Comparison of ENCODE assay signal across 18 cellular contexts in genomic region chr11:2669926-2670469, GRCh38.
"Had no signal": no experiment of that assay in that cellular context is flagged by ENCODE, and none has a peak within 500 bp of the region (broad histone marks: within the 10 kb centered on the region; RNA-seq: fewer than 3 reads in every experiment).

No MANE protein-coding gene starts in this region.

- H3K9me3 ChIP-seq: adrenal gland, esophagus muscularis mucosa, left ventricle myocardium inferior, upper lobe of right lung had no signal

- H3K9me3 Mint-ChIP-seq: activated naive CD4-positive, alpha-beta T cell treated with anti-CD3 and anti-CD28 coated beads, Interleukin-2, amount 50 U/mL, for 24 hours; memory B cell; natural killer cell; stimulated activated naive B cell treated with anti-CD40 and anti-IgM and Interleukin-4, amounts not matched to agents 10 μg/mL and 1 μg/mL and 100 μg/mL, for 72 hours; T-helper 2 cell treated with Interferon-gamma antibody and Interleukin-4, amounts not matched to agents 5 μg/mL and 100 μg/mL, for 36 hours had no signal

- H3K36me3 Mint-ChIP-seq: activated naive CD4-positive, alpha-beta T cell treated with anti-CD3 and anti-CD28 coated beads, Interleukin-2, amount 50 U/mL, for 24 hours; natural killer cell had no signal

- H3K27me3 Mint-ChIP-seq: activated naive CD4-positive, alpha-beta T cell treated with anti-CD3 and anti-CD28 coated beads, Interleukin-2, amount 50 U/mL, for 24 hours; memory B cell; stimulated activated naive B cell treated with anti-CD40 and anti-IgM and Interleukin-4, amounts not matched to agents 10 μg/mL and 1 μg/mL and 100 μg/mL, for 72 hours had no signal

- H3K27ac Mint-ChIP-seq: activated naive CD4-positive, alpha-beta T cell treated with anti-CD3 and anti-CD28 coated beads, Interleukin-2, amount 50 U/mL, for 24 hours; memory B cell; natural killer cell; stimulated activated naive B cell treated with anti-CD40 and anti-IgM and Interleukin-4, amounts not matched to agents 10 μg/mL and 1 μg/mL and 100 μg/mL, for 72 hours; T-helper 2 cell treated with Interferon-gamma antibody and Interleukin-4, amounts not matched to agents 5 μg/mL and 100 μg/mL, for 36 hours had no signal

- H3K27ac ChIP-seq: cardiac muscle cell, esophagus muscularis mucosa, left ventricle myocardium inferior, upper lobe of right lung had no signal

- H3K36me3 ChIP-seq: cardiac muscle cell, upper lobe of right lung had no signal

- FAIRE-seq: colon, kidney had no signal

- ATAC-seq: activated CD4-positive, CD25-positive, alpha-beta regulatory T cell treated with anti-CD3 and anti-CD28 coated beads, Interleukin-2, amount 50 U/mL, for 24 hours; natural killer cell; stimulated activated naive B cell treated with anti-CD40 and anti-IgM and Interleukin-4, amounts not matched to agents 10 μg/mL and 1 μg/mL and 100 μg/mL, for 72 hours; upper lobe of right lung had no signal

- H3K4me1 Mint-ChIP-seq: activated naive CD4-positive, alpha-beta T cell treated with anti-CD3 and anti-CD28 coated beads, Interleukin-2, amount 50 U/mL, for 24 hours had no signal

- H3K27me3 ChIP-seq: adrenal gland, cardiac muscle cell, esophagus muscularis mucosa, upper lobe of right lung had no signal

- H3K4me3 ChIP-seq: adrenal gland, cardiac muscle cell, esophagus muscularis mucosa, left ventricle myocardium inferior, upper lobe of right lung had no signal

- DNase-seq: activated effector memory CD4-positive, alpha-beta T cell treated with Interleukin-2 at 50 U/mL for 16 hours; activated T-cell treated with anti-CD3 and anti-CD28 coated beads, Interleukin-2, amount 50 U/mL, for 1 hour; hippocampal formation; kidney; left ventricle myocardium inferior; natural killer cell; nucleus accumbens; stimulated activated CD4-positive, alpha-beta T cell treated with anti-CD3 and anti-CD28 coated beads, Interleukin-2, amount 100 ng/mL, for 48 hours; stimulated activated naive B cell treated with anti-CD40 and anti-IgM and Interleukin-4, amounts not matched to agents 10 μg/mL and 1 μg/mL and 100 μg/mL, for 72 hours had no signal

- H3K4me3 Mint-ChIP-seq: activated naive CD4-positive, alpha-beta T cell treated with anti-CD3 and anti-CD28 coated beads, Interleukin-2, amount 50 U/mL, for 24 hours; memory B cell; natural killer cell; stimulated activated naive B cell treated with anti-CD40 and anti-IgM and Interleukin-4, amounts not matched to agents 10 μg/mL and 1 μg/mL and 100 μg/mL, for 72 hours; T-helper 2 cell treated with Interferon-gamma antibody and Interleukin-4, amounts not matched to agents 5 μg/mL and 100 μg/mL, for 36 hours had no signal
